36 cellular contexts compared by ENCODE assay signal in genomic region chr14:78683206-78683605, GRCh38.
"Had no signal": no experiment of that assay in that cellular context is flagged by ENCODE, and none has a peak within 500 bp of the region (broad histone marks: within the 10 kb centered on the region; RNA-seq: fewer than 3 reads in every experiment).

No MANE protein-coding gene starts in this region.

- H3K4me3 ChIP-seq: ascending aorta, cardiac muscle cell, PC-9 had no signal

- H3K36me3 ChIP-seq: ascending aorta, brain microvascular endothelial cell, cardiac muscle cell had no signal

- H3K27me3 ChIP-seq: ascending aorta, brain microvascular endothelial cell, cardiac muscle cell had no signal

- ATAC-seq: activated CD8-positive, alpha-beta memory T cell treated with anti-CD3 and anti-CD28 coated beads, Interleukin-2, amount 10 ng/mL, durations not matched to agents 7 days and 5 days; Right ventricle myocardium inferior had no signal

- H3K27ac Mint-ChIP-seq: activated B cell treated with CpG ODN at 0.5 μM for 24 hours; activated CD4-positive, alpha-beta memory T cell treated with anti-CD3 and anti-CD28 coated beads, Interleukin-2, amount 10 ng/mL, durations not matched to agents 7 days and 5 days; activated CD8-positive, alpha-beta memory T cell treated with anti-CD3 and anti-CD28 coated beads, Interleukin-2, amount 10 ng/mL, durations not matched to agents 7 days and 5 days; activated naive CD4-positive, alpha-beta T cell treated with anti-CD3 and anti-CD28 coated beads, Interleukin-2, amount 50 U/mL, for 24 hours; activated naive CD8-positive, alpha-beta T cell treated with anti-CD3 and anti-CD28 coated beads, Interleukin-2, amount 10 ng/mL, durations not matched to agents 7 days and 5 days had no signal

- H3K4me2 ChIP-seq: KMS-11, PC-9 had no signal

- H3K4me1 ChIP-seq: ascending aorta had no signal

- H2AFZ ChIP-seq: PC-9 had no signal

- DNase-seq: activated B cell treated with CpG ODN at 0.5 μM for 24 hours; activated CD4-positive, alpha-beta memory T cell treated with anti-CD3 and anti-CD28 coated beads, Interleukin-2, amount 10 ng/mL, durations not matched to agents 7 days and 5 days; activated CD4-positive, alpha-beta T cell treated with anti-CD3 and anti-CD28 coated beads for 1 hour; activated CD4-positive, alpha-beta T cell treated with anti-CD3 and anti-CD28 coated beads for 48 hours; activated CD8-positive, alpha-beta memory T cell treated with anti-CD3 and anti-CD28 coated beads for 24 hours; activated CD8-positive, alpha-beta memory T cell treated with anti-CD3 and anti-CD28 coated beads, Interleukin-2, amount 10 ng/mL, durations not matched to agents 7 days and 5 days; activated CD8-positive, alpha-beta memory T cell treated with anti-CD3 and anti-CD28 coated beads, Interleukin-2, amount 50 U/mL, for 48 hours; activated effector memory CD4-positive, alpha-beta T cell treated with anti-CD3 and anti-CD28 coated beads, Interleukin-2, amount 50 U/mL, for 16 hours; activated naive CD4-positive, alpha-beta T cell treated with Interleukin-2 at 50 U/mL for 16 hours; activated naive CD8-positive, alpha-beta T cell treated with anti-CD3 and anti-CD28 coated beads, Interleukin-2, amount 10 ng/mL, durations not matched to agents 7 days and 5 days; activated T-cell treated with anti-CD3 and anti-CD28 coated beads, Interleukin-2, amount 50 U/mL, for 48 hours; amygdala; brain microvascular endothelial cell; MM.1S; MV-4-11; NCI-H146; NCI-H187; NCI-H2029 treated with DMSO at 0.1 percent for 48 hours; NCI-H2107; NCI-H2171; NCI-H510A; NCI-H526; NCI-H774; PC-9; SW 1271; T-helper 1 cell; T-helper 2 cell; T-helper 9 cell had no signal

- H3K9ac ChIP-seq: KMS-11 had no signal

- H3K9me3 ChIP-seq: ascending aorta had no signal

- H3K4me3 Mint-ChIP-seq: activated B cell treated with CpG ODN at 0.5 μM for 24 hours; activated CD4-positive, alpha-beta memory T cell treated with anti-CD3 and anti-CD28 coated beads, Interleukin-2, amount 10 ng/mL, durations not matched to agents 7 days and 5 days; activated CD8-positive, alpha-beta memory T cell treated with anti-CD3 and anti-CD28 coated beads, Interleukin-2, amount 10 ng/mL, durations not matched to agents 7 days and 5 days; activated naive CD4-positive, alpha-beta T cell treated with anti-CD3 and anti-CD28 coated beads, Interleukin-2, amount 50 U/mL, for 24 hours; activated naive CD8-positive, alpha-beta T cell treated with anti-CD3 and anti-CD28 coated beads, Interleukin-2, amount 10 ng/mL, durations not matched to agents 7 days and 5 days; central memory CD8-positive, alpha-beta T cell had no signal

- H3K9me3 Mint-ChIP-seq: activated B cell treated with CpG ODN at 0.5 μM for 24 hours; activated CD4-positive, alpha-beta memory T cell treated with anti-CD3 and anti-CD28 coated beads, Interleukin-2, amount 10 ng/mL, durations not matched to agents 7 days and 5 days; activated naive CD4-positive, alpha-beta T cell treated with anti-CD3 and anti-CD28 coated beads, Interleukin-2, amount 50 U/mL, for 24 hours; activated naive CD8-positive, alpha-beta T cell treated with anti-CD3 and anti-CD28 coated beads, Interleukin-2, amount 10 ng/mL, durations not matched to agents 7 days and 5 days had no signal

- H3K27me3 Mint-ChIP-seq: activated B cell treated with CpG ODN at 0.5 μM for 24 hours; activated CD4-positive, alpha-beta memory T cell treated with anti-CD3 and anti-CD28 coated beads, Interleukin-2, amount 10 ng/mL, durations not matched to agents 7 days and 5 days; activated CD8-positive, alpha-beta memory T cell treated with anti-CD3 and anti-CD28 coated beads, Interleukin-2, amount 10 ng/mL, durations not matched to agents 7 days and 5 days; activated naive CD4-positive, alpha-beta T cell treated with anti-CD3 and anti-CD28 coated beads, Interleukin-2, amount 50 U/mL, for 24 hours; activated naive CD8-positive, alpha-beta T cell treated with anti-CD3 and anti-CD28 coated beads, Interleukin-2, amount 10 ng/mL, durations not matched to agents 7 days and 5 days; central memory CD8-positive, alpha-beta T cell had no signal

- H3K4me1 Mint-ChIP-seq: activated B cell treated with CpG ODN at 0.5 μM for 24 hours; activated CD4-positive, alpha-beta memory T cell treated with anti-CD3 and anti-CD28 coated beads, Interleukin-2, amount 10 ng/mL, durations not matched to agents 7 days and 5 days; activated CD8-positive, alpha-beta memory T cell treated with anti-CD3 and anti-CD28 coated beads, Interleukin-2, amount 10 ng/mL, durations not matched to agents 7 days and 5 days; activated naive CD4-positive, alpha-beta T cell treated with anti-CD3 and anti-CD28 coated beads, Interleukin-2, amount 50 U/mL, for 24 hours; activated naive CD8-positive, alpha-beta T cell treated with anti-CD3 and anti-CD28 coated beads, Interleukin-2, amount 10 ng/mL, durations not matched to agents 7 days and 5 days; central memory CD8-positive, alpha-beta T cell had no signal

- H3K36me3 Mint-ChIP-seq: activated CD8-positive, alpha-beta memory T cell treated with anti-CD3 and anti-CD28 coated beads, Interleukin-2, amount 10 ng/mL, durations not matched to agents 7 days and 5 days; activated naive CD4-positive, alpha-beta T cell treated with anti-CD3 and anti-CD28 coated beads, Interleukin-2, amount 50 U/mL, for 24 hours; activated naive CD8-positive, alpha-beta T cell treated with anti-CD3 and anti-CD28 coated beads, Interleukin-2, amount 10 ng/mL, durations not matched to agents 7 days and 5 days had no signal

- H3K27ac ChIP-seq: ascending aorta, brain microvascular endothelial cell, cardiac muscle cell, KMS-11, PC-9, RWPE1, VCaP had no signal
